Comparison of ENCODE assay signal across 7 cellular contexts in genomic region chr15:77885877-77886500, GRCh38.
DNase-seq lines count a peak whose midpoint lies in the region; ATAC-seq and TF ChIP-seq lines count a peak whose summit lies in the region.
"Not testable (repeated sequence)": the region's sequence is repeated elsewhere in the genome, so short reads cannot be mapped to it uniquely, and the experiment has no call there.

No MANE protein-coding gene starts in this region.

- not testable (repeated sequence) for H3K4me3 ChIP-seq in left ventricle myocardium inferior, neural progenitor cell, tibial artery

- peak overlapping the region; percentile 13 for H4K8ac ChIP-seq in H9 (replicated peaks; ENCODE audit: insufficient read length, low read depth, low read length)

- H2BK120ac ChIP-seq in H9 (ENCODE audit: low read depth, low read length, poor library complexity, severe bottlenecking): not testable (repeated sequence)

- not testable (repeated sequence) for H3K23ac ChIP-seq in H9 (ENCODE audit: insufficient read length, low read depth, low read length)

- not testable (repeated sequence) for H3K79me1 ChIP-seq in H9 (ENCODE audit: insufficient read depth, low read depth, low read length, poor library complexity, severe bottlenecking)

- not testable (repeated sequence) for H3K23me2 ChIP-seq in H9 (ENCODE audit: insufficient read length, low read depth, low read length, poor library complexity, severe bottlenecking)

- not testable (repeated sequence) for H3T11ph ChIP-seq in H9 (ENCODE audit: low read length)

- not testable (repeated sequence) for H3F3A ChIP-seq in neural progenitor cell (ENCODE audit: low read depth)

- H2BK12ac ChIP-seq in H9 (ENCODE audit: insufficient read length, low read depth, low read length): not testable (repeated sequence)

- not testable (repeated sequence) for H3K27me3 ChIP-seq in H9 (ENCODE audit: insufficient read depth, low read length); left ventricle myocardium inferior (ENCODE audit: low read depth); neural progenitor cell; tibial artery

- H2AFZ ChIP-seq in H9 (ENCODE audit: low read length); neural progenitor cell (replicated peaks): not testable (repeated sequence)

- intact Hi-C loops in left ventricle myocardium inferior (cut with micrococcal nuclease); tibial artery (cut with DNase I; ENCODE audit: low total_unique reads): not testable (repeated sequence)

- H3K9me3 ChIP-seq in H9 (ENCODE audit: control insufficient read depth, low read depth, low read length); left ventricle myocardium inferior (replicated peaks); neural progenitor cell (ENCODE audit: low read depth); tibial artery: not testable (repeated sequence)

- not testable (repeated sequence) for H4K91ac ChIP-seq in H9 (ENCODE audit: insufficient read length, low read depth, low read length)

- H3K27ac ChIP-seq in H9 (ENCODE audit: insufficient read length, low read depth, low read length); neural progenitor cell: not testable (repeated sequence)
- H3K27ac ChIP-seq in cingulate gyrus (ENCODE audit: low read depth, low read length): peak overlapping the region; percentile 33
- peak overlapping the region; percentile 55 for H3K27ac ChIP-seq in left ventricle myocardium inferior (replicated peaks)
- H3K27ac ChIP-seq in tibial artery: peak overlapping the region; percentile 92 to 98

- not testable (repeated sequence) for H3K36me3 ChIP-seq in left ventricle myocardium inferior, neural progenitor cell, tibial artery

- not testable (repeated sequence) for H3K79me2 ChIP-seq in H9 (ENCODE audit: insufficient read depth, low read length); neural progenitor cell (ENCODE audit: low read depth)

- H3K4me2 ChIP-seq in H9 (ENCODE audit: insufficient read depth, insufficient read length, low read length); neural progenitor cell: not testable (repeated sequence)

- not testable (repeated sequence) for H2AK5ac ChIP-seq in H9 (ENCODE audit: insufficient read length, low read length)

- not testable (repeated sequence) for H4K20me1 ChIP-seq in H9 (ENCODE audit: control insufficient read depth, insufficient read depth, insufficient read length); neural progenitor cell (ENCODE audit: low read depth)

- not testable (repeated sequence) for DNase-seq in H9; WTC11 (ENCODE audit: low spot score); left ventricle myocardium inferior; neural progenitor cell (ENCODE audit: low spot score); tibial artery
- peak; percentile 8 for DNase-seq in MV-4-11 (lab: John Stamatoyannopoulos, UW)

- H3K9me3 Mint-ChIP-seq in H9, WTC11, neural progenitor cell: not testable (repeated sequence)

- not testable (repeated sequence) for TF ChIP-seq CTCF in H9 (conservative IDR thresholded peaks at IDR 0.05); WTC11 (IDR thresholded peaks at IDR 0.05); left ventricle myocardium inferior (IDR thresholded peaks at IDR 0.05; ENCODE audit: borderline replicate concordance); neural progenitor cell (IDR thresholded peaks at IDR 0.05); tibial artery (IDR thresholded peaks at IDR 0.05)

- not testable (repeated sequence) for H3K4ac ChIP-seq in H9 (ENCODE audit: low read depth, low read length)

- H3K56ac ChIP-seq in H9 (ENCODE audit: insufficient read length, low read depth, low read length): not testable (repeated sequence)

- H3K14ac ChIP-seq in H9 (ENCODE audit: insufficient read depth, low read length): not testable (repeated sequence)

- H3K18ac ChIP-seq in H9 (ENCODE audit: insufficient read length, low read depth, low read length): not testable (repeated sequence)

- H3K4me1 ChIP-seq in H9 (ENCODE audit: insufficient read depth, low read length); neural progenitor cell: not testable (repeated sequence)
- H3K4me1 ChIP-seq in left ventricle myocardium inferior (peaks cover 13% of the 10 kb centered on the region), tibial artery (peaks cover 7 to 82% (median 62%) of the 10 kb centered on the region in 4 donors)

- not testable (repeated sequence) for H3K27me3 Mint-ChIP-seq in H9 (ENCODE audit: low read depth); WTC11 (ENCODE audit: low read depth); neural progenitor cell (ENCODE audit: insufficient read depth, low read depth)

- no CpG with 5 or more reads among the region's 17 CpGs for WGBS in H9 (ENCODE audit: extremely low coverage, insufficient read length, low lambda C conversion rate)

- H3K4me3 Mint-ChIP-seq in H9, WTC11, neural progenitor cell: not testable (repeated sequence)

- CTCF ChIA-PET in WTC11 (lab: Charles Lee): not testable (repeated sequence)

- H4K5ac ChIP-seq in H9 (ENCODE audit: insufficient read length, low read depth, low read length): not testable (repeated sequence)

- POLR2A ChIA-PET in WTC11 (lab: Charles Lee): not testable (repeated sequence)

- not testable (repeated sequence) for H2BK20ac ChIP-seq in H9 (ENCODE audit: low read depth, low read length, poor library complexity, severe bottlenecking)

- not testable (repeated sequence) for ATAC-seq in WTC11

- not testable (repeated sequence) for H3K36me3 Mint-ChIP-seq in H9 (ENCODE audit: insufficient read depth in 1 of 3, low read depth in 3 of 3); WTC11; neural progenitor cell

- H2BK5ac ChIP-seq in H9 (ENCODE audit: insufficient read length, low read length): not testable (repeated sequence)

- H3K27ac Mint-ChIP-seq in H9: not testable (repeated sequence)
- peak overlapping the region; percentile 48; the same call in 1 of the 2 replicates for H3K27ac Mint-ChIP-seq in WTC11
- peak overlapping the region; percentile 37 for H3K27ac Mint-ChIP-seq in neural progenitor cell

- not testable (repeated sequence) for H3K9ac ChIP-seq in H9 (ENCODE audit: extremely low read depth, insufficient read length, low read length); neural progenitor cell

- H3K4me1 Mint-ChIP-seq in H9, WTC11, neural progenitor cell: not testable (repeated sequence)

- not testable (repeated sequence) for H2BK15ac ChIP-seq in H9 (ENCODE audit: low read depth, low read length)
